Comparison of ENCODE assay signal across 8 cellular contexts in the genomic region with DNA sequence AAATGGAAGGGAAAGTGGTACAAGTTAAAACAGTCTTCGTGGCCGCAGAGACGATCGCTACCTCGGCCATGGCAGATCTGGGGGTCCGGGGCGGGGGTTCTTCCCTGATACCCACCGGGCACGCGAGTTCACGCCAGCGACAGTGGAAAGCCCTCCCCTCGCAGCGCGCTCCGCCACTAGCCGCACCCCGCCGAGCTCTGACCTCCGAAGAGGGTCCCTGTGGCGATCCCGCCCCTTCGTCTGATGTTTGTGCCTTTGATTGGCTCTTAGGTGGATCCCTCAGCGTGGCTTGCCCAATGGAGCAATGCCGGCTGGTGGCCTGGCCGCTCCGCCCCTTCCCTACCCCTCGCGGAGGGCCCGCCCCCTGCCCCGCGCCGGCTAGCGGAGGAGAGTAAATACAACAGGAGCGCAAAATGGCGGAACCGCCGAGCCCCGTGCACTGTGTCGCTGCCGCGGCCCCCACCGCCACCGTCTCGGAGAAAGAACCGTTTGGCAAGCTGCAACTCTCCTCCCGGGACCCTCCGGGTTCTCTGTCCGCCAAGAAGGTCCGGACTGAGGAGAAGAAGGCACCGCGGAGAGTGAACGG. TPM values are rescaled to one million over a fixed set of nuclear protein-coding genes. Genes with fewer than 3 reads are reported as not detected.
A peak's percentile ranks its signal among the peaks of the same experiment; 100 is the strongest.
DNase-seq lines count a peak whose midpoint lies in the region; ATAC-seq and TF ChIP-seq lines count a peak whose summit lies in the region.

A gene (plus strand): TSS at position 403 of the 586 bp plus-strand sequence. CDS start 11 bp downstream, at position 414.

- peak within 1 kb of the TSS; percentile 94 to 99 (median 98) for H3K27ac ChIP-seq in gastroesophageal sphincter

- no peaks in the 10 kb centered on the region for H3K27me3 ChIP-seq in gastroesophageal sphincter

- TF ChIP-seq CTCF in gastroesophageal sphincter (IDR thresholded peaks at IDR 0.05), result peak in 3 of 4 experiments; percentile 25 to 58 (median 57)

- H3K4me3 ChIP-seq in gastroesophageal sphincter, result peak within 1 kb of the TSS; percentile 95 to 97

- H3K4me1 ChIP-seq in gastroesophageal sphincter, result peaks cover 0 to 68% (median 19%) of the 10 kb centered on the region in 3 donors

- peak; percentile 81 to 87 for TF ChIP-seq POLR2A in gastroesophageal sphincter (IDR thresholded peaks at IDR 0.05)

- peak within 1 kb of the TSS; percentile 96 for H3K27ac Mint-ChIP-seq in activated naive CD4-positive, alpha-beta T cell treated with anti-CD3 and anti-CD28 coated beads for 36 hours

- H3K36me3 Mint-ChIP-seq in activated naive CD4-positive, alpha-beta T cell treated with anti-CD3 and anti-CD28 coated beads for 36 hours (ENCODE audit: low read depth), result peaks cover 10% of the 10 kb centered on the region

- CTCF ChIA-PET in HEK293T (lab: Yijun Ruan, JAX), result interaction anchor here (0.9 kb wide), 1 partner anchor 48 kb away, joined by 3 read pairs; no protein-coding TSS in a partner anchor
- CTCF ChIA-PET in activated naive CD4-positive, alpha-beta T cell treated with anti-CD3 and anti-CD28 coated beads for 36 hours (lab: Charles Lee), result interaction anchor here (0.6 to 4.2 kb wide), 5 partner anchors 37 to 583 kb away, joined by 3 to 15 read pairs (median 6); no protein-coding TSS in a partner anchor

- ATAC-seq in gastroesophageal sphincter, result peak; percentile 99

- peaks cover 42% of the 10 kb centered on the region for H3K4me1 Mint-ChIP-seq in activated naive CD4-positive, alpha-beta T cell treated with anti-CD3 and anti-CD28 coated beads for 36 hours (ENCODE audit: low read depth)

- no peaks in the 10 kb centered on the region for H3K9me3 ChIP-seq in gastroesophageal sphincter

- DNase-seq in GM04504 (ENCODE audit: low read depth), result peak; percentile 96
- DNase-seq in HEK293T (ENCODE audit: extremely low spot score), result peak; percentile 93
- peak; percentile 97 for DNase-seq in MV-4-11 (lab: John Stamatoyannopoulos, UW)
- DNase-seq in SK-MEL-5 (ENCODE audit: low read depth, low spot score), result peak; percentile 99
- peak; percentile 98 for DNase-seq in activated naive CD4-positive, alpha-beta T cell treated with anti-CD3 and anti-CD28 coated beads for 36 hours
- peak; percentile 91 for DNase-seq in non-pigmented ciliary epithelial cell (ENCODE audit: low read depth)
- peak; percentile 99 for DNase-seq in superior temporal gyrus (ENCODE audit: extremely low spot score)

- H3K27me3 Mint-ChIP-seq in activated naive CD4-positive, alpha-beta T cell treated with anti-CD3 and anti-CD28 coated beads for 36 hours (ENCODE audit: low read depth), result no peaks in the 10 kb centered on the region

- intact Hi-C loops in activated naive CD4-positive, alpha-beta T cell treated with anti-CD3 and anti-CD28 coated beads for 36 hours (cut with micrococcal nuclease), result loop anchor here (1.0 to 5.0 kb wide), 7 partner anchors 41 to 1377 kb away; a partner anchor contains a TSS

- no peaks in the 10 kb centered on the region for H3K9me3 Mint-ChIP-seq in activated naive CD4-positive, alpha-beta T cell treated with anti-CD3 and anti-CD28 coated beads for 36 hours

- peak within 1 kb of the TSS; percentile 97 for H3K4me3 Mint-ChIP-seq in activated naive CD4-positive, alpha-beta T cell treated with anti-CD3 and anti-CD28 coated beads for 36 hours

- no peaks in the 10 kb centered on the region for H3K36me3 ChIP-seq in gastroesophageal sphincter

- no peak for TF ChIP-seq EP300 in gastroesophageal sphincter (IDR thresholded peaks at IDR 0.05)

- POLR2A ChIA-PET in HEK293T (lab: Yijun Ruan, JAX), result interaction anchor here (0.6 to 1.7 kb wide), 14 partner anchors 9 to 324 kb away, joined by 3 to 13 read pairs (median 4); a partner anchor contains a TSS

- in situ Hi-C loops in SK-MEL-5 (cut with HindIII; ENCODE audit: low pct_unique_long_range_greater_than_20kb, low sequenced_read_pairs), result loop anchor here (10.0 kb wide), 1 partner anchor 49 kb away; no protein-coding TSS in a partner anchor

- 0% methylated on average over 4 of the region's 53 CpGs for WGBS in gastroesophageal sphincter (ENCODE audit: low coverage in 1 of 2), 2 donors

TF ChIP-seq in HEK293T, 16 proteins besides CTCF, POLR2A, EP300 and RAD21:
- TF ChIP-seq ELF4 (IDR thresholded peaks at IDR 0.05), result no peak
- no peak for TF ChIP-seq SUZ12 (IDR thresholded peaks at IDR 0.05)
- TF ChIP-seq FOXA1 (IDR thresholded peaks at IDR 0.05), result no peak
- TF ChIP-seq, protein P1, sequence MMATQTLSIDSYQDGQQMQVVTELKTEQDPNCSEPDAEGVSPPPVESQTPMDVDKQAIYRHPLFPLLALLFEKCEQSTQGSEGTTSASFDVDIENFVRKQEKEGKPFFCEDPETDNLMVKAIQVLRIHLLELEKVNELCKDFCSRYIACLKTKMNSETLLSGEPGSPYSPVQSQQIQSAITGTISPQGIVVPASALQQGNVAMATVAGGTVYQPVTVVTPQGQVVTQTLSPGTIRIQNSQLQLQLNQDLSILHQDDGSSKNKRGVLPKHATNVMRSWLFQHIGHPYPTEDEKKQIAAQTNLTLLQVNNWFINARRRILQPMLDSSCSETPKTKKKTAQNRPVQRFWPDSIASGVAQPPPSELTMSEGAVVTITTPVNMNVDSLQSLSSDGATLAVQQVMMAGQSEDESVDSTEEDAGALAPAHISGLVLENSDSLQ (IDR thresholded peaks at IDR 0.05), result peak; percentile 99

RNA-seq across cellular contexts. Expression of the gene that starts here (rescaled TPM):
- total RNA-seq in SK-MEL-5 (2014; rRNA removed; shearing (Covaris generic)), result 27.2 and 29.3 TPM in 2 replicates
- polyA plus RNA-seq in SK-MEL-5 (2015; cell fraction: cytosol; rRNA removed), result 15.7 and 24.8 TPM in 2 replicates
- 19.5 and 24.1 TPM in 2 replicates for polyA plus RNA-seq in SK-MEL-5 (2015; cell fraction: nucleus; rRNA removed)
- total RNA-seq in activated naive CD4-positive, alpha-beta T cell treated with anti-CD3 and anti-CD28 coated beads for 36 hours, result 10 to 100 TPM; 15.7 to 16.9 TPM
- total RNA-seq in gastroesophageal sphincter, result 10 to 100 TPM; 18.7 to 40.8 (median 25.9) TPM

Comparison
In these comparisons a context has a peak if more than half of its experiments do, and no peak if none do; other contexts are left out.
1. Peak in every context shown above with its lines: DNase-seq, ATAC-seq, H3K4me3 ChIP-seq and H3K27ac ChIP-seq.